8 cellular contexts compared by ENCODE assay signal in the genomic region with DNA sequence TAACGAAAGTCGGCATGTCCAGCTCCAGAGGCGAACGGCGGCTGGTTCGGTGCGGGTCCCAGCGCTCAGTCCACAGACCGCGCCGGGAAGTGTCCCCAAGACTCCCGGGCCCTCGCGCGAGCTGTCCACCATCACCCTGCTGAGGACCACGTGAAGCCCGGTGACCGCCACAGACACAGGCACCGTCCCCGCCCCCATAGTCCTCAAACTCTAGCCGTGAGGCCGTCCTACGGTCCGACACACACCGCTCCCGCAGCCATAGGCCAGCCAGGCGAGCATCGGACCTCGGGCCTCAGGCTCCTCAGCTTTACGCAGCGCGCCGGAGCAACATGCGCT. TPM values are rescaled to one million over a fixed set of nuclear protein-coding genes. Genes with fewer than 3 reads are reported as not detected.
DNase-seq lines count a peak whose midpoint lies in the region; ATAC-seq, FAIRE-seq and TF ChIP-seq lines count a peak whose summit lies in the region.

No MANE protein-coding gene starts in this region.

- H3K4me3 Mint-ChIP-seq in activated naive CD4-positive, alpha-beta T cell treated with anti-CD3 and anti-CD28 coated beads, Interleukin-2, amount 50 U/mL, for 24 hours, result peak overlapping the region; percentile 95

- POLR2A ChIA-PET in HepG2 (lab: Yijun Ruan, JAX), result interaction anchor here (0.7 to 2.3 kb wide), 6 partner anchors 11 to 1170 kb away, joined by 4 to 23 read pairs (median 12); a partner anchor contains a TSS

- H3K4me1 ChIP-seq in HepG2 (ENCODE audit: insufficient read depth, low read length) (peaks cover 35% of the 10 kb centered on the region), thymus (ENCODE audit: control insufficient read depth, insufficient read depth, low read length) (no peaks in the 10 kb centered on the region)

- H3K9me3 Mint-ChIP-seq in activated naive CD4-positive, alpha-beta T cell treated with anti-CD3 and anti-CD28 coated beads, Interleukin-2, amount 50 U/mL, for 24 hours, result no peaks in the 10 kb centered on the region

- no peak for FAIRE-seq in bronchial epithelial cell (lab: Jason Lieb, UNC)
- FAIRE-seq in HepG2 (lab: Jason Lieb, UNC), result no peak

- intact Hi-C loops in HepG2 (cut with micrococcal nuclease; ENCODE audit: unreplicated experiment), result loop anchor here (5.0 kb wide), 1 partner anchor 53 kb away; no protein-coding TSS in a partner anchor

- H3K27ac Mint-ChIP-seq in activated naive CD4-positive, alpha-beta T cell treated with anti-CD3 and anti-CD28 coated beads, Interleukin-2, amount 50 U/mL, for 24 hours, result peak overlapping the region; percentile 98

- TSS peak; percentile 54 for BruUV-seq in HepG2 (replicated peaks; lab: Mats Ljungman, UMichigan)

- TF ChIP-seq RAD21 in HepG2 (CRISPR knock-in tag; IDR thresholded peaks at IDR 0.05), result no peak

- H3K27me3 ChIP-seq in bronchial epithelial cell (ENCODE audit: control insufficient read depth, insufficient read depth, low read length) (no peaks in the 10 kb centered on the region), HepG2 (ENCODE audit: control insufficient read depth in 1 of 2, insufficient read depth in 2 of 2, low read length in 2 of 2) (no peaks in the 10 kb centered on the region), thymus (ENCODE audit: control insufficient read depth, insufficient read depth) (no peaks in the 10 kb centered on the region)

- H3K9ac ChIP-seq in HepG2 (ENCODE audit: insufficient read depth, low read depth, low read length), result peak overlapping the region; percentile 78

- H3K36me3 Mint-ChIP-seq in activated naive CD4-positive, alpha-beta T cell treated with anti-CD3 and anti-CD28 coated beads, Interleukin-2, amount 50 U/mL, for 24 hours, result peaks cover 17% of the 10 kb centered on the region

- ATAC-seq in HG02642 (IDR thresholded peaks at IDR 0.05; ENCODE audit: poor library complexity, unreplicated experiment), result peak; percentile 43
- ATAC-seq in HepG2, result peak; percentile 82

- peak overlapping the region; percentile 80 for H3K27ac ChIP-seq in HepG2 (ENCODE audit: extremely low read length, insufficient read depth, low read length)
- peak overlapping the region; percentile 98 for H3K27ac ChIP-seq in thymus (ENCODE audit: low read depth)

- peak overlapping the region; percentile 85 for H3K4me2 ChIP-seq in HepG2 (ENCODE audit: low read depth, low read length)

- H3K9me3 ChIP-seq in HepG2 (ENCODE audit: low read length) (no peaks in the 10 kb centered on the region), thymus (ENCODE audit: control insufficient read depth) (no peaks in the 10 kb centered on the region)

- peak overlapping the region; percentile 98 for H3K4me3 ChIP-seq in bronchial epithelial cell (ENCODE audit: low read depth, low read length)
- H3K4me3 ChIP-seq in HepG2 (replicated peaks in 1 of 3; ENCODE audit: insufficient read depth in 1 of 3, low read depth in 2 of 3, low read length in 3 of 3), result peak overlapping the region; percentile 80 to 96 (median 82)
- H3K4me3 ChIP-seq in thymus (ENCODE audit: low read length), result peak overlapping the region; percentile 94

- no peaks in the 10 kb centered on the region for H4K20me1 ChIP-seq in HepG2 (ENCODE audit: insufficient read depth, low read length)

- H2AFZ ChIP-seq in HepG2 (ENCODE audit: low read length), result no peak overlapping the region

- H3K36me3 ChIP-seq in bronchial epithelial cell (ENCODE audit: control insufficient read depth, insufficient read depth, low read length) (peaks cover 13% of the 10 kb centered on the region), HepG2 (replicated peaks in 1 of 2; ENCODE audit: control insufficient read depth in 1 of 2, insufficient read depth in 2 of 2, low read length in 2 of 2) (peaks cover 17 to 37% of the 10 kb centered on the region in 2 experiments; a peak in 4 of 5 replicates), thymus (ENCODE audit: control insufficient read depth, insufficient read depth) (peaks cover 20% of the 10 kb centered on the region)

- TF ChIP-seq POLR2A in HepG2 (IDR thresholded peaks at IDR 0.05; ENCODE audit: insufficient read depth in 1 of 2, low read depth in 2 of 2, low read length in 2 of 2), result no peak

- TF ChIP-seq EP300 in HepG2 (IDR thresholded peaks at IDR 0.05; ENCODE audit: low read depth in 2 of 2, low read length in 2 of 2) (no peak), HepG2 (CRISPR knock-in tag; IDR thresholded peaks at IDR 0.05; ENCODE audit: borderline replicate concordance) (no peak)

- CTCF ChIA-PET in HepG2 (lab: Yijun Ruan, JAX; ENCODE audit: low intra/inter-chr PET ratio, low total read pairs), result no interaction called here

- in situ Hi-C loops in HepG2 (cut with HindIII; ENCODE audit: extremely low pct_ligation_motif_present, low pct_unique_long_range_greater_than_20kb), result no loop called here

- TF ChIP-seq CTCF in bronchial epithelial cell (IDR thresholded peaks at IDR 0.05; ENCODE audit: insufficient read depth, low read length, severe bottlenecking), result no peak
- no peak for TF ChIP-seq CTCF in HepG2 (CRISPR knock-in tag; IDR thresholded peaks at IDR 0.05)

- peaks cover 7% of the 10 kb centered on the region for H3K79me2 ChIP-seq in HepG2 (ENCODE audit: insufficient read depth, low read length)

- 8% methylated on average over 2 of the region's 34 CpGs for WGBS in HepG2 (ENCODE audit: low lambda C conversion rate)
- WGBS in thymus, result under 1% methylated on average over 34 of the region's 34 CpGs

- H3K27me3 Mint-ChIP-seq in activated naive CD4-positive, alpha-beta T cell treated with anti-CD3 and anti-CD28 coated beads, Interleukin-2, amount 50 U/mL, for 24 hours, result no peaks in the 10 kb centered on the region

- DNase-seq in activated naive CD4-positive, alpha-beta T cell (lab: John Stamatoyannopoulos, UW), result no peak
- peak; percentile 58 to 73 for DNase-seq in NCI-H524 (lab: John Stamatoyannopoulos, UW)
- no peak for DNase-seq in bronchial epithelial cell (ENCODE audit: low read depth)
- no peak for DNase-seq in HepG2 (ENCODE audit: low spot score)
- no peak for DNase-seq in superior temporal gyrus (ENCODE audit: extremely low spot score)

- H3K4me1 Mint-ChIP-seq in activated naive CD4-positive, alpha-beta T cell treated with anti-CD3 and anti-CD28 coated beads, Interleukin-2, amount 50 U/mL, for 24 hours, result peaks cover 27% of the 10 kb centered on the region

TF ChIP-seq in HepG2, 621 proteins besides CTCF, POLR2A, EP300 and RAD21 (continues in another document):
- TF ChIP-seq ZNF879 (CRISPR knock-in tag; IDR thresholded peaks at IDR 0.05), result peak; percentile 60
- TF ChIP-seq ZNF234 (CRISPR knock-in tag; conservative IDR thresholded peaks at IDR 0.05), result peak; percentile 85; the same call in 1 of the 2 replicates

RNA-seq across cellular contexts. Expression of a gene that starts 0.5 kb away (rescaled TPM):
- total RNA-seq in bronchial epithelial cell (13.4 and 16.6 TPM in 2 replicates), HepG2 (2016; rRNA removed; fragmentation: Illumina TruSeq; extraction: Trizol) (11.9 and 14.4 TPM in 2 replicates)
- 2.4 and 3.7 TPM in 2 replicates for total RNA-seq in HepG2 (2016; cell fraction: cytosol; rRNA removed; fragmentation: Illumina TruSeq; extraction: Trizol; ENCODE audit: low read depth)
- 12.5 and 15.3 TPM in 2 replicates for total RNA-seq in HepG2 (2016; cell fraction: insoluble cytoplasmic fraction; rRNA removed; fragmentation: Illumina TruSeq; extraction: Trizol)
- total RNA-seq in HepG2 (2016; cell fraction: membrane; rRNA removed; fragmentation: Illumina TruSeq; extraction: Trizol), result 4.4 and 6.1 TPM in 2 replicates
- total RNA-seq in HepG2 (2016; cell fraction: nucleus; rRNA removed; fragmentation: Illumina TruSeq; extraction: Trizol), result 26.3 and 27.5 TPM in 2 replicates
- polyA plus RNA-seq in HepG2 (2011; rRNA removed) (7.1 and 8.4 TPM in 2 replicates), thymus (11.7 TPM)
- polyA plus RNA-seq in HepG2 (2011; cell fraction: cytosol; rRNA removed), result 4.4 and 5.1 TPM in 2 replicates
- polyA plus RNA-seq in HepG2 (2011; cell fraction: nucleus; rRNA removed), result 17.7 and 21.1 TPM in 2 replicates
- polyA plus RNA-seq in HepG2 (2012), result 6.2 and 8.6 TPM in 2 replicates
- 1.3 and 1.5 TPM in 2 replicates for polyA plus RNA-seq in HepG2 (2016; cell fraction: cytosol; fragmentation: Illumina TruSeq; extraction: Trizol; ENCODE audit: low read depth)
- 10.0 and 10.5 TPM in 2 replicates for polyA plus RNA-seq in HepG2 (2016; cell fraction: insoluble cytoplasmic fraction; fragmentation: Illumina TruSeq; extraction: Trizol; ENCODE audit: low read depth)
- polyA plus RNA-seq in HepG2 (2016; cell fraction: membrane; fragmentation: Illumina TruSeq; extraction: Trizol; ENCODE audit: low read depth), result 1.8 and 2.8 TPM in 2 replicates
- 37.4 and 44.2 TPM in 2 replicates for polyA plus RNA-seq in HepG2 (2016; cell fraction: nucleus; fragmentation: Illumina TruSeq; extraction: Trizol; ENCODE audit: insufficient read depth, low read depth)
- polyA minus RNA-seq in HepG2 (2011; rRNA and poly(A)+ RNA removed; ENCODE audit: low replicate concordance), result 12.9 and 17.6 TPM in 2 replicates
- polyA minus RNA-seq in HepG2 (2011; cell fraction: cytosol; rRNA and poly(A)+ RNA removed), result 2.7 and 5.1 TPM in 2 replicates
- polyA minus RNA-seq in HepG2 (2011; cell fraction: nucleus; rRNA and poly(A)+ RNA removed), result 24.9 and 25.4 TPM in 2 replicates

RNA-seq across cellular contexts. Expression of a gene that starts 10.0 kb away (rescaled TPM):
- total RNA-seq in bronchial epithelial cell (60.4 and 111 TPM in 2 replicates), HepG2 (2016; rRNA removed; fragmentation: Illumina TruSeq; extraction: Trizol) (38.7 and 45.6 TPM in 2 replicates)
- total RNA-seq in HepG2 (2016; cell fraction: cytosol; rRNA removed; fragmentation: Illumina TruSeq; extraction: Trizol; ENCODE audit: low read depth), result 7.9 and 8.1 TPM in 2 replicates
- 38.5 and 46.8 TPM in 2 replicates for total RNA-seq in HepG2 (2016; cell fraction: insoluble cytoplasmic fraction; rRNA removed; fragmentation: Illumina TruSeq; extraction: Trizol)
- 14.5 and 17.4 TPM in 2 replicates for total RNA-seq in HepG2 (2016; cell fraction: membrane; rRNA removed; fragmentation: Illumina TruSeq; extraction: Trizol)
- 15.4 and 15.7 TPM in 2 replicates for total RNA-seq in HepG2 (2016; cell fraction: nucleus; rRNA removed; fragmentation: Illumina TruSeq; extraction: Trizol)
- polyA plus RNA-seq in HepG2 (2011; rRNA removed) (33.7 and 40.2 TPM in 2 replicates), thymus (57.7 TPM)
- polyA plus RNA-seq in HepG2 (2011; cell fraction: cytosol; rRNA removed), result 42.7 and 71.0 TPM in 2 replicates
- polyA plus RNA-seq in HepG2 (2011; cell fraction: nucleus; rRNA removed), result 26.4 and 32.1 TPM in 2 replicates
- polyA plus RNA-seq in HepG2 (2012), result 30.4 and 32.9 TPM in 2 replicates
- 7.7 and 9.2 TPM in 2 replicates for polyA plus RNA-seq in HepG2 (2016; cell fraction: cytosol; fragmentation: Illumina TruSeq; extraction: Trizol; ENCODE audit: low read depth)
- 51.8 and 57.6 TPM in 2 replicates for polyA plus RNA-seq in HepG2 (2016; cell fraction: insoluble cytoplasmic fraction; fragmentation: Illumina TruSeq; extraction: Trizol; ENCODE audit: low read depth)
- polyA plus RNA-seq in HepG2 (2016; cell fraction: membrane; fragmentation: Illumina TruSeq; extraction: Trizol; ENCODE audit: low read depth), result 11.5 and 12.6 TPM in 2 replicates
- polyA plus RNA-seq in HepG2 (2016; cell fraction: nucleus; fragmentation: Illumina TruSeq; extraction: Trizol; ENCODE audit: insufficient read depth, low read depth), result 23.3 and 28.1 TPM in 2 replicates
- 72.8 and 83.4 TPM in 2 replicates for polyA minus RNA-seq in HepG2 (2011; rRNA and poly(A)+ RNA removed; ENCODE audit: low replicate concordance)
- polyA minus RNA-seq in HepG2 (2011; cell fraction: cytosol; rRNA and poly(A)+ RNA removed), result 23.7 and 30.8 TPM in 2 replicates
- 4.5 and 7.2 TPM in 2 replicates for polyA minus RNA-seq in HepG2 (2011; cell fraction: nucleus; rRNA and poly(A)+ RNA removed)

Comparison
In these comparisons a context has a peak if more than half of its experiments do, and no peak if none do; other contexts are left out.
1. DNase-seq: peak in NCI-H524 (2 of 2); none in activated naive CD4-positive, alpha-beta T cell (0 of 4), bronchial epithelial cell (single experiment), HepG2 (single experiment) and superior temporal gyrus (single experiment).
2. Peak in every context shown above with its lines, with median percentiles within 50 percentile points of each other: H3K4me3 ChIP-seq.